ENCODE assay signal across 8 cellular contexts in the genomic region with DNA sequence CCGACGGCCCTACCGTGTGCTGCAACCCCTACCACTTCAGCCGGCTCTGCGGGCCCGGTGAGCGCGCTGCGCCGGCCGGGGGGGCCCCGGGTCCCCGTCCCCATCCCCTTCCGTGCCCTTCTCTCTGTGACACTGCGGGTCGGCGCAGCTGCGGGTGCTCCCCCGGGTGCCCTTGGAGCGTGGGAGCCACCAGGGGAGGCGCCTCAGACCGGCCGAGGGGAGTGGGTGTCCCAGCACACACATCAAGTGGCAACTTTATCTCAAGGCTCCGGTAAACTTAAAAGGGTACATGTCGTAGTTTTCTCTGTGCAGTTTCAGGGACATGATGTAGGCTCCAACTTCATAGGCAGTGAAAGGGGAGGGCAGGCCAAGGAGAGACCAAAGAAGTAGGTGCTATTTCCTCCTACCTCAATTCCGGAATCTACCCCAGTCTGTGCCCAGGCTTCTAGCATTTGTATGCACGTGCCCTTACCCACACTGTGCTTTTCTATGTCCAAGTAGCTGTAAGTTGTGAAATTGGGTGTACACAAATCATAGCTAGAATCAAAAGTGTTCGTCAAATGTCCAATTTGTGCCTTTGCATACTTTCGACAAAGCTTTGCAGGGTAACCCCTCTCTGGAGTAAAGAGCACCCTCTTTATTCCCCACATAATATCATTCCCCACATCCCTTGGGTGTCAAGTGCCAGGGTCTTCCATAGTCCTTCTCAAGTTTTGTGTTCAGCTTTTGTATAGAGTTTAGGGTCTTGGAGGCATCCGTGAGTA. TPM values are rescaled to one million over a fixed set of nuclear protein-coding genes. Genes with fewer than 3 reads are reported as not detected.
DNase-seq lines count a peak whose midpoint lies in the region; ATAC-seq and TF ChIP-seq lines count a peak whose summit lies in the region.

No MANE protein-coding gene starts in this region.

- H3K36me3 ChIP-seq in BJ (ENCODE audit: control insufficient read depth, insufficient read depth, low read length) (peaks cover 3% of the 10 kb centered on the region), Loucy (ENCODE audit: insufficient read depth, low read length) (no peaks in the 10 kb centered on the region)

- peaks cover 6 to 29% of the 10 kb centered on the region in 2 donors for H3K4me1 Mint-ChIP-seq in natural killer cell

- H3K4me3 ChIP-seq in BJ (ENCODE audit: low read depth, low read length) (peak overlapping the region; percentile 82), Loucy (ENCODE audit: low read length, poor library complexity, severe bottlenecking) (peak overlapping the region; percentile 81), coronary artery (peak overlapping the region; percentile 93)

- H3K4me2 ChIP-seq in Loucy (ENCODE audit: low read depth, low read length, poor library complexity, severe bottlenecking), result peak overlapping the region; percentile 91

- H3K4me3 Mint-ChIP-seq in natural killer cell, result peak overlapping the region; percentile 84

- peaks cover 8% of the 10 kb centered on the region; the same call in 1 of the 2 replicates for H3K79me2 ChIP-seq in Loucy (ENCODE audit: insufficient read depth, low read length)

- no peak overlapping the region for H3K9ac ChIP-seq in Loucy (ENCODE audit: low read depth, low read length, poor library complexity, severe bottlenecking)

- H3K9me3 Mint-ChIP-seq in natural killer cell, result no peaks in the 10 kb centered on the region

- H3K4me1 ChIP-seq in Loucy (ENCODE audit: insufficient read depth, low read length, poor library complexity, severe bottlenecking), result peaks cover 23% of the 10 kb centered on the region

- no peaks in the 10 kb centered on the region for H3F3A ChIP-seq in Loucy (ENCODE audit: low read depth)

- H3K36me3 Mint-ChIP-seq in natural killer cell, result no peaks in the 10 kb centered on the region

- H3K9me2 ChIP-seq in Loucy (replicated peaks; ENCODE audit: low read depth, low read length), result no peaks in the 10 kb centered on the region

- no peak overlapping the region for H3K27ac Mint-ChIP-seq in natural killer cell

- H4K20me1 ChIP-seq in Loucy (ENCODE audit: insufficient read depth, low read length, poor library complexity, severe bottlenecking), result peaks cover 12% of the 10 kb centered on the region

- intact Hi-C loops in natural killer cell (cut with micrococcal nuclease), result no loop called here

- CTCF ChIA-PET in BJ (lab: Yijun Ruan, JAX), result interaction anchor here (0.9 to 13.6 kb wide), 12 partner anchors 11 to 199 kb away, joined by 3 to 155 read pairs (median 4); no protein-coding TSS in a partner anchor

- H3K27ac ChIP-seq in coronary artery, result peak overlapping the region; percentile 83 to 96

- DNase-seq in BJ (ENCODE audit: low read depth), result no peak
- DNase-seq in coronary artery (ENCODE audit: low spot score), result no peak
- DNase-seq in natural killer cell, result no peak
- no peak for DNase-seq in NCI-H345 treated with DMSO at 0.1 percent for 48 hours (lab: John Stamatoyannopoulos, UW; ENCODE audit: unreplicated experiment)
- no peak for DNase-seq in NCI-H1930 (lab: John Stamatoyannopoulos, UW)
- DNase-seq in GOT3 (lab: John Stamatoyannopoulos, UW), result no peak

- ATAC-seq in natural killer cell, result no peak
- no peak for ATAC-seq in HG02642 (IDR thresholded peaks at IDR 0.05; ENCODE audit: poor library complexity, unreplicated experiment)

- H3K27me3 Mint-ChIP-seq in natural killer cell (ENCODE audit: low read depth in 2 of 2), result peaks cover 18 to 21% of the 10 kb centered on the region in 2 donors

- POLR2A ChIA-PET in BJ (lab: Charles Lee), result no interaction called here

- TF ChIP-seq CTCF in BJ (IDR thresholded peaks at IDR 0.05; ENCODE audit: insufficient read depth, low read depth, low read length), result no peak
- TF ChIP-seq CTCF in Loucy (conservative IDR thresholded peaks at IDR 0.05; ENCODE audit: low read length), result no peak
- no peak for TF ChIP-seq CTCF in coronary artery (IDR thresholded peaks at IDR 0.05)
- TF ChIP-seq CTCF in natural killer cell (IDR thresholded peaks at IDR 0.05), result no peak

- H2AFZ ChIP-seq in Loucy (ENCODE audit: low read length), result no peak overlapping the region

- H3K9me3 ChIP-seq in Loucy (ENCODE audit: insufficient read depth, low read depth, low read length), result no peaks in the 10 kb centered on the region

- H3K27me3 ChIP-seq in BJ (ENCODE audit: control insufficient read depth, insufficient read depth, low read length) (no peaks in the 10 kb centered on the region), Loucy (ENCODE audit: insufficient read depth, low read length, poor library complexity, severe bottlenecking) (peaks cover 24% of the 10 kb centered on the region)

RNA-seq across cellular contexts. Expression of a gene that starts 2.2 kb away (rescaled TPM):
- 2.5 and 3.8 TPM in 2 replicates for polyA plus RNA-seq in BJ (2011; rRNA removed)
- 8.8 and 10.2 TPM in 2 replicates for polyA minus RNA-seq in BJ (2011; rRNA and poly(A)+ RNA removed)
- under 1 TPM; 0.07 to 0.38 (median 0.09) TPM for total RNA-seq in natural killer cell
